In genomic region chr21:33932731-33933130, GRCh38 we compare ENCODE assay signal across 10 cellular contexts. TPM values are rescaled to one million over a fixed set of nuclear protein-coding genes. Genes with fewer than 3 reads are reported as not detected.
DNase-seq lines count a peak whose midpoint lies in the region; ATAC-seq and TF ChIP-seq lines count a peak whose summit lies in the region.
"Had no signal": no experiment of that assay in that cellular context is flagged by ENCODE, and none has a peak within 500 bp of the region (broad histone marks: within the 10 kb centered on the region; RNA-seq: fewer than 3 reads in every experiment).

No MANE protein-coding gene starts in this region.

- peaks cover 16% of the 10 kb centered on the region for H3K36me3 Mint-ChIP-seq in activated naive CD8-positive, alpha-beta T cell treated with anti-CD3 and anti-CD28 coated beads, Interleukin-2, amount 10 ng/mL, durations not matched to agents 7 days and 5 days

- H3K27me3 ChIP-seq in mammary epithelial cell (ENCODE audit: insufficient read depth, low read length) (no peaks in the 10 kb centered on the region), breast epithelium (no peaks in the 10 kb centered on the region), muscle layer of colon (ENCODE audit: control insufficient read depth in 1 of 2, insufficient read depth in 2 of 2, low read length in 2 of 2) (no peaks in the 10 kb centered on the region)

- no peak for TF ChIP-seq CTCF in mammary epithelial cell (conservative IDR thresholded peaks at IDR 0.05 in 1 of 2, IDR thresholded peaks at IDR 0.05 in 1 of 2; ENCODE audit: extremely low read depth in 1 of 2, insufficient read depth in 1 of 2, low read depth in 1 of 2, low read length in 2 of 2)
- no peak for TF ChIP-seq CTCF in breast epithelium (IDR thresholded peaks at IDR 0.05)

- peak overlapping the region; percentile 74 for H3K9ac ChIP-seq in mammary epithelial cell (ENCODE audit: insufficient read depth, low read length)
- no peak overlapping the region for H3K9ac ChIP-seq in muscle layer of colon (ENCODE audit: low read length)

- no peak for ATAC-seq in activated naive CD8-positive, alpha-beta T cell treated with anti-CD3 and anti-CD28 coated beads, Interleukin-2, amount 10 ng/mL, durations not matched to agents 7 days and 5 days (ENCODE audit: low read depth)
- ATAC-seq: Panc1 had no signal

- H3K27me3 Mint-ChIP-seq in activated naive CD8-positive, alpha-beta T cell treated with anti-CD3 and anti-CD28 coated beads, Interleukin-2, amount 10 ng/mL, durations not matched to agents 7 days and 5 days, result no peaks in the 10 kb centered on the region

- dilution Hi-C loops in mammary epithelial cell (cut with HindIII; ENCODE audit: low sequenced_read_pairs), result no loop called here

- no peak for TF ChIP-seq POLR2A in breast epithelium (IDR thresholded peaks at IDR 0.05)

- H3K4me1 ChIP-seq in mammary epithelial cell (ENCODE audit: insufficient read depth, low read length) (no peaks in the 10 kb centered on the region), breast epithelium (peaks cover 0 to 6% of the 10 kb centered on the region in 2 donors), muscle layer of colon (ENCODE audit: insufficient read depth, low read length) (peaks cover 21% of the 10 kb centered on the region)

- H3K4me3 Mint-ChIP-seq in activated naive CD8-positive, alpha-beta T cell treated with anti-CD3 and anti-CD28 coated beads, Interleukin-2, amount 10 ng/mL, durations not matched to agents 7 days and 5 days, result peak overlapping the region; percentile 97

- H3K9me3 ChIP-seq in mammary epithelial cell (replicated peaks; ENCODE audit: insufficient read depth, low read length) (no peaks in the 10 kb centered on the region), breast epithelium (no peaks in the 10 kb centered on the region), muscle layer of colon (ENCODE audit: low read length) (no peaks in the 10 kb centered on the region)

- WGBS in mammary epithelial cell (ENCODE audit: low coverage, missing lambda C conversion rate), result 90% methylated on average over 5 of the region's 5 CpGs

- POLR2A ChIA-PET in activated naive CD8-positive, alpha-beta T cell treated with anti-CD3 and anti-CD28 coated beads, Interleukin-2, amount 10 ng/mL, durations not matched to agents 7 days and 5 days (lab: Charles Lee), result interaction anchor here (0.8 to 4.8 kb wide), 3 partner anchors 11 to 142 kb away, joined by 3 to 121 read pairs (median 8); no protein-coding TSS in a partner anchor

- no peak for DNase-seq in mammary epithelial cell
- no peak for DNase-seq in breast epithelium (ENCODE audit: low spot score in 2 of 2)
- no peak for DNase-seq in activated naive CD8-positive, alpha-beta T cell treated with anti-CD3 and anti-CD28 coated beads, Interleukin-2, amount 10 ng/mL, durations not matched to agents 7 days and 5 days
- peak; percentile 10 for DNase-seq in ureter (ENCODE audit: low spot score)
- DNase-seq in SK-N-DZ (ENCODE audit: low spot score), result no peak
- no peak for DNase-seq in stimulated activated CD4-positive, alpha-beta T cell treated with anti-CD3 and anti-CD28 coated beads, Interleukin-4, amount 100 ng/mL, for 1 hour
- no peak for DNase-seq in GM19238 (ENCODE audit: insufficient read length, low spot score)
- DNase-seq: NCI-H1092 treated with DMSO at 0.1 percent for 48 hours had no signal

- H2AFZ ChIP-seq in mammary epithelial cell (ENCODE audit: low read depth, low read length), result no peak overlapping the region

- H3K4me3 ChIP-seq in mammary epithelial cell (replicated peaks in 1 of 3; ENCODE audit: insufficient read depth in 1 of 3, low read depth in 2 of 3, low read length in 3 of 3) (peak overlapping the region; percentile 54 to 64 (median 55)), breast epithelium (peak overlapping the region in 1 of 3 donors; percentile 63), muscle layer of colon (ENCODE audit: low read depth in 1 of 2, low read length in 2 of 2) (peak overlapping the region; percentile 37 to 74)

- peak overlapping the region; percentile 74 for H3K4me2 ChIP-seq in mammary epithelial cell (ENCODE audit: insufficient read depth, low read depth, low read length)

- H3K4me1 Mint-ChIP-seq in activated naive CD8-positive, alpha-beta T cell treated with anti-CD3 and anti-CD28 coated beads, Interleukin-2, amount 10 ng/mL, durations not matched to agents 7 days and 5 days, result peaks cover 39% of the 10 kb centered on the region

- peak overlapping the region; percentile 99 for H3K27ac Mint-ChIP-seq in activated naive CD8-positive, alpha-beta T cell treated with anti-CD3 and anti-CD28 coated beads, Interleukin-2, amount 10 ng/mL, durations not matched to agents 7 days and 5 days

- in situ Hi-C loops in mammary epithelial cell (cut with MboI; ENCODE audit: low sequenced_read_pairs in 2 of 2), result no loop called here

- H3K27ac ChIP-seq in mammary epithelial cell (ENCODE audit: insufficient read depth, low read depth, low read length) (peak overlapping the region; percentile 74), breast epithelium (peak overlapping the region in 1 of 2 donors; percentile 3), muscle layer of colon (ENCODE audit: low read depth, low read length) (peak overlapping the region; percentile 64)

- no peaks in the 10 kb centered on the region for H4K20me1 ChIP-seq in mammary epithelial cell (ENCODE audit: insufficient read depth, low read length)

- CTCF ChIA-PET in mammary epithelial cell (lab: Charles Lee; ENCODE audit: low non-redundant PET), result no interaction called here

- H3K79me2 ChIP-seq in mammary epithelial cell (ENCODE audit: insufficient read depth, low read length), result peaks cover 21% of the 10 kb centered on the region

- BruUV-seq in mammary epithelial cell (replicated peaks; lab: Mats Ljungman, UMichigan), result no TSS peak

- intact Hi-C loops in mammary epithelial cell (cut with micrococcal nuclease), result no loop called here
- intact Hi-C loops in breast epithelium (cut with DNase I; ENCODE audit: low total_unique reads), result loop anchor here (10.0 kb wide), 1 partner anchor 162 kb away; no protein-coding TSS in a partner anchor

- H3K36me3 ChIP-seq in mammary epithelial cell (ENCODE audit: insufficient read depth, low read length) (peaks cover 2% of the 10 kb centered on the region), breast epithelium (no peaks in the 10 kb centered on the region), muscle layer of colon (ENCODE audit: insufficient read depth, low read length) (no peaks in the 10 kb centered on the region)

- H3K9me3 Mint-ChIP-seq in activated naive CD8-positive, alpha-beta T cell treated with anti-CD3 and anti-CD28 coated beads, Interleukin-2, amount 10 ng/mL, durations not matched to agents 7 days and 5 days, result no peaks in the 10 kb centered on the region

RNA-seq across cellular contexts. Expression of gene ATP5PO, which starts 17.1 kb away (rescaled TPM):
- total RNA-seq in mammary epithelial cell (100 to 1,000 TPM in 1 of 2 donors, 10 to 100 TPM in 1; 84.7 to 157 TPM), breast epithelium (100 to 1,000 TPM; 161 to 234 (median 170) TPM), ureter (188 TPM)
- polyA plus RNA-seq in mammary epithelial cell, result 218 TPM
- 150 TPM for polyA minus RNA-seq in mammary epithelial cell
- total RNA-seq in activated naive CD8-positive, alpha-beta T cell treated with anti-CD3 and anti-CD28 coated beads, Interleukin-2, amount 10 ng/mL, durations not matched to agents 7 days and 5 days, result 100 to 1,000 TPM; 167 TPM
- polyA plus RNA-seq in SK-N-DZ (2014; cell fraction: cytosol; rRNA removed), result 223 and 273 TPM in 2 replicates
- polyA plus RNA-seq in SK-N-DZ (2014; cell fraction: nucleus; rRNA removed), result 118 and 259 TPM in 2 replicates
